5 cellular contexts compared by ENCODE assay signal in genomic region chrX:106273947-106274587, GRCh38.
DNase-seq lines count a peak whose midpoint lies in the region; ATAC-seq, FAIRE-seq and TF ChIP-seq lines count a peak whose summit lies in the region.
"Not testable (repeated sequence)": the region's sequence is repeated elsewhere in the genome, so short reads cannot be mapped to it uniquely, and the experiment has no call there.

No MANE protein-coding gene starts in this region.

- H3K4me2 ChIP-seq in A549; astrocyte (ENCODE audit: low read length); keratinocyte (ENCODE audit: control insufficient read depth, extremely low read depth, insufficient read depth, low read depth, low read length): not testable (repeated sequence)

- H3K79me2 ChIP-seq in astrocyte (ENCODE audit: insufficient read depth, low read length); keratinocyte (ENCODE audit: control insufficient read depth, insufficient read depth, low read length): not testable (repeated sequence)

- not testable (repeated sequence) for H3K36me3 ChIP-seq in astrocyte (ENCODE audit: insufficient read depth, low read length); bronchial epithelial cell (ENCODE audit: control insufficient read depth, insufficient read depth, low read length); keratinocyte (ENCODE audit: control insufficient read depth in 2 of 2, extremely low read depth in 1 of 2, insufficient read depth in 2 of 2, low read length in 2 of 2)

- TF ChIP-seq EP300 in A549 (IDR thresholded peaks at IDR 0.05), result not testable (repeated sequence)

- dilution Hi-C loops in keratinocyte (cut with MboI; ENCODE audit: extremely low pct_ligation_motif_present, low sequenced_read_pairs), result not testable (repeated sequence)

- H3K9me3 ChIP-seq in A549; astrocyte (ENCODE audit: insufficient read depth, low read depth, low read length); keratinocyte (ENCODE audit: control insufficient read depth, low read depth, low read length): not testable (repeated sequence)

- not testable (repeated sequence) for DNase-seq in A549 (ENCODE audit: low read depth in 1 of 2, low spot score in 1 of 2); astrocyte (ENCODE audit: low read depth); bronchial epithelial cell (ENCODE audit: low read depth); keratinocyte (ENCODE audit: low read depth, low spot score)

- not testable (repeated sequence) for TF ChIP-seq POLR2A in A549 (IDR thresholded peaks at IDR 0.05; ENCODE audit: low read length)

- not testable (repeated sequence) for H3K9me3 Mint-ChIP-seq in astrocyte (ENCODE audit: unreplicated experiment)

- H3K4me3 Mint-ChIP-seq in astrocyte (ENCODE audit: unreplicated experiment), result not testable (repeated sequence)

- not testable (repeated sequence) for H3K27ac ChIP-seq in A549; astrocyte (ENCODE audit: low read depth, low read length); keratinocyte (ENCODE audit: control insufficient read depth, insufficient read depth, low read length)

- not testable (repeated sequence) for H3K27me3 Mint-ChIP-seq in astrocyte (ENCODE audit: low read depth, unreplicated experiment)

- H3K27ac Mint-ChIP-seq in astrocyte (ENCODE audit: unreplicated experiment), result not testable (repeated sequence)

- ATAC-seq in A549, result not testable (repeated sequence)
- ATAC-seq in esophagus mucosa, result peak; percentile 47

- TF ChIP-seq RAD21 in A549 (conservative IDR thresholded peaks at IDR 0.05 in 1 of 2, IDR thresholded peaks at IDR 0.05 in 1 of 2), result not testable (repeated sequence)

- CTCF ChIA-PET in A549 (lab: Yijun Ruan, JAX), result not testable (repeated sequence)

- not testable (repeated sequence) for H3K36me3 Mint-ChIP-seq in astrocyte (ENCODE audit: low read depth, unreplicated experiment)

- WGBS in A549 (ENCODE audit: missing lambda C conversion rate), result no CpG with 5 or more reads among the region's 9 CpGs

- H4K20me1 ChIP-seq in astrocyte (ENCODE audit: insufficient read depth, low read length); keratinocyte (ENCODE audit: control insufficient read depth, extremely low read depth, insufficient read depth, low read length): not testable (repeated sequence)

- TF ChIP-seq CTCF in A549 (IDR thresholded peaks at IDR 0.05); astrocyte (IDR thresholded peaks at IDR 0.05; ENCODE audit: insufficient read depth, low read depth, low read length); bronchial epithelial cell (IDR thresholded peaks at IDR 0.05; ENCODE audit: insufficient read depth, low read length, severe bottlenecking); keratinocyte (optimal IDR thresholded peaks at IDR 0.05 in 1 of 3, IDR thresholded peaks at IDR 0.05 in 1 of 3, conservative IDR thresholded peaks at IDR 0.05 in 1 of 3; ENCODE audit: extremely low read depth in 1 of 3, insufficient read depth in 2 of 3, low read length in 3 of 3): not testable (repeated sequence)

- not testable (repeated sequence) for H3K4me1 ChIP-seq in A549; astrocyte (ENCODE audit: insufficient read depth, low read length); keratinocyte (ENCODE audit: control insufficient read depth, extremely low read depth, insufficient read depth, low read length)

- not testable (repeated sequence) for H3K27me3 ChIP-seq in astrocyte (ENCODE audit: insufficient read depth, low read length); bronchial epithelial cell (ENCODE audit: control insufficient read depth, insufficient read depth, low read length); keratinocyte (ENCODE audit: control insufficient read depth, extremely low read depth, insufficient read depth, low read length)

- not testable (repeated sequence) for H2AFZ ChIP-seq in astrocyte (ENCODE audit: low read depth, low read length); keratinocyte (ENCODE audit: control insufficient read depth, low read length)

- POLR2A ChIA-PET in A549 (lab: Yijun Ruan, JAX), result not testable (repeated sequence)

- not testable (repeated sequence) for H3K4me1 Mint-ChIP-seq in astrocyte (ENCODE audit: low read depth, unreplicated experiment)

- H3K4me3 ChIP-seq in A549; astrocyte (ENCODE audit: insufficient read depth, low read depth, low read length); bronchial epithelial cell (ENCODE audit: low read depth, low read length); keratinocyte (ENCODE audit: control insufficient read depth in 2 of 3, extremely low read depth in 1 of 3, insufficient read depth in 2 of 3, low read depth in 1 of 3, low read length in 3 of 3): not testable (repeated sequence)

- FAIRE-seq in A549 (lab: Jason Lieb, UNC) (peak; percentile 99), astrocyte (lab: Jason Lieb, UNC) (peak; percentile 92), bronchial epithelial cell (lab: Jason Lieb, UNC) (peak; percentile 100), keratinocyte (lab: Jason Lieb, UNC) (peak; percentile 92)

- H3K9me1 ChIP-seq in keratinocyte (ENCODE audit: control insufficient read depth, extremely low read depth, insufficient read depth, low read length), result not testable (repeated sequence)

- H3K9ac ChIP-seq in astrocyte (ENCODE audit: low read length); keratinocyte (ENCODE audit: control insufficient read depth, extremely low read depth, insufficient read depth, low read length): not testable (repeated sequence)
